14 cellular contexts compared by ENCODE assay signal in the genomic region with DNA sequence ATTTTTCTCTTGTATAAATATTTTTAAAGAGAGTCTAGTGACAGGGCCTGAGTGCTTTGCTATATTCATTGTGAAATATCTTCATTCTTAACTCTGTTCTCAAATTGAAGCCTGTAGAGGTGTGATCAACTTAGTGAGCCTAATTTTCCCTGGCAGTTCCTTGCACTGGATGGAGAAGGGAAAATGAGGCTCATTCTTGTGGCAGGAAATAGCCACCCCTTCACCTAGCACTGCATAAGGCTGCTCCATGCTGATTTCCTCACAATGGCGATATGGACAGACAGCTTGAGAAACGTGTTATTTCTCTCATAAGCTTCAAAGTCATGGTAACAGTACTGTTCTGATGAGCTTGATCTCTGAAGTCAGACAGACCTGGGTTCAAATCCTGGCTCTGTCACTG.
DNase-seq lines count a peak whose midpoint lies in the region; ATAC-seq, FAIRE-seq and TF ChIP-seq lines count a peak whose summit lies in the region.
"Had no signal": no experiment of that assay in that cellular context is flagged by ENCODE, and none has a peak within 500 bp of the region (broad histone marks: within the 10 kb centered on the region; RNA-seq: fewer than 3 reads in every experiment).

No MANE protein-coding gene starts in this region.

- no peak for DNase-seq in activated naive CD8-positive, alpha-beta T cell treated with anti-CD3 and anti-CD28 coated beads for 36 hours
- DNase-seq in GM23338 (ENCODE audit: low spot score) (no peak), keratinocyte (ENCODE audit: low read depth, low spot score) (no peak), nephron progenitor cell (no peak), midbrain (lab: John Stamatoyannopoulos, UW) (no peak)
- DNase-seq: Calu3; CD8-positive, alpha-beta T cell; DMS79 treated with DMSO at 0.1 percent for 48 hours; GF-D8; HCEC 1CT had no signal

- H3K4me2 ChIP-seq in GM23338 (no peak overlapping the region), keratinocyte (ENCODE audit: control insufficient read depth, extremely low read depth, insufficient read depth, low read depth, low read length) (no peak overlapping the region)
- H3K4me2 ChIP-seq: BLaER1 treated with 17β-estradiol and CSF1 and Interleukin-3, amounts not matched to agents 10 nM and 100 nM had no signal

- no peaks in the 10 kb centered on the region for H3K9me1 ChIP-seq in keratinocyte (ENCODE audit: control insufficient read depth, extremely low read depth, insufficient read depth, low read length)

- no peak overlapping the region for H3K27ac ChIP-seq in GM23338 (ENCODE audit: low read depth)
- H3K27ac ChIP-seq in keratinocyte (ENCODE audit: control insufficient read depth, insufficient read depth, low read length) = no peak overlapping the region
- H3K27ac ChIP-seq: BLaER1 treated with 17β-estradiol and CSF1 and Interleukin-3, amounts not matched to agents 10 nM and 100 nM had no signal

- TF ChIP-seq CTCF in GM23338 (conservative IDR thresholded peaks at IDR 0.05; ENCODE audit: low read depth in 2 of 2) (no peak), keratinocyte (optimal IDR thresholded peaks at IDR 0.05 in 1 of 3, IDR thresholded peaks at IDR 0.05 in 1 of 3, conservative IDR thresholded peaks at IDR 0.05 in 1 of 3; ENCODE audit: extremely low read depth in 1 of 3, insufficient read depth in 2 of 3, low read length in 3 of 3) (no peak), nephron progenitor cell (IDR thresholded peaks at IDR 0.05) (no peak)

- no peak for ATAC-seq in GM23338
- ATAC-seq: CD8-positive, alpha-beta T cell had no signal

- no peaks in the 10 kb centered on the region for H3K9me3 Mint-ChIP-seq in activated naive CD8-positive, alpha-beta T cell (ENCODE audit: low read depth)
- peaks cover 7% of the 10 kb centered on the region for H3K9me3 Mint-ChIP-seq in activated naive CD8-positive, alpha-beta T cell treated with anti-CD3 and anti-CD28 coated beads for 36 hours
- H3K9me3 Mint-ChIP-seq in GM23338 (peaks cover 4% of the 10 kb centered on the region), nephron progenitor cell (peaks cover 5% of the 10 kb centered on the region)
- H3K9me3 Mint-ChIP-seq: CD8-positive, alpha-beta T cell had no signal

- H4K20me1 ChIP-seq in GM23338 (replicated peaks; ENCODE audit: insufficient read depth) (no peaks in the 10 kb centered on the region), keratinocyte (ENCODE audit: control insufficient read depth, extremely low read depth, insufficient read depth, low read length) (no peaks in the 10 kb centered on the region)
- H4K20me1 ChIP-seq: BLaER1 treated with 17β-estradiol and CSF1 and Interleukin-3, amounts not matched to agents 10 nM and 100 nM had no signal

- H3K79me2 ChIP-seq in GM23338 (replicated peaks; ENCODE audit: insufficient read depth) (no peaks in the 10 kb centered on the region), keratinocyte (ENCODE audit: control insufficient read depth, insufficient read depth, low read length) (no peaks in the 10 kb centered on the region)

- no peaks in the 10 kb centered on the region for H3K27me3 Mint-ChIP-seq in activated naive CD8-positive, alpha-beta T cell
- H3K27me3 Mint-ChIP-seq in activated naive CD8-positive, alpha-beta T cell treated with anti-CD3 and anti-CD28 coated beads for 36 hours = no peaks in the 10 kb centered on the region
- peaks cover 4% of the 10 kb centered on the region for H3K27me3 Mint-ChIP-seq in GM23338 (ENCODE audit: insufficient read depth, low read depth, poor library complexity)
- no peaks in the 10 kb centered on the region for H3K27me3 Mint-ChIP-seq in nephron progenitor cell (ENCODE audit: low read depth, poor library complexity)
- H3K27me3 Mint-ChIP-seq: B cell had no signal

- peaks cover 35% of the 10 kb centered on the region for H3K4me1 Mint-ChIP-seq in activated naive CD8-positive, alpha-beta T cell (ENCODE audit: low read depth)
- H3K4me1 Mint-ChIP-seq in activated naive CD8-positive, alpha-beta T cell treated with anti-CD3 and anti-CD28 coated beads for 36 hours = peaks cover 39% of the 10 kb centered on the region
- H3K4me1 Mint-ChIP-seq in GM23338 (no peaks in the 10 kb centered on the region), nephron progenitor cell (no peaks in the 10 kb centered on the region)
- H3K4me1 Mint-ChIP-seq: B cell had no signal

- peak overlapping the region; percentile 69; the same call in 1 of the 2 replicates for H2AFZ ChIP-seq in GM23338
- H2AFZ ChIP-seq in keratinocyte (ENCODE audit: control insufficient read depth, low read length) = no peak overlapping the region

- H3K9me3 ChIP-seq in keratinocyte (ENCODE audit: control insufficient read depth, low read depth, low read length) = no peaks in the 10 kb centered on the region

- H3K36me3 ChIP-seq in GM23338 (ENCODE audit: insufficient read depth) (no peaks in the 10 kb centered on the region), keratinocyte (ENCODE audit: control insufficient read depth in 2 of 2, extremely low read depth in 1 of 2, insufficient read depth in 2 of 2, low read length in 2 of 2) (no peaks in the 10 kb centered on the region)
- H3K36me3 ChIP-seq: BLaER1 treated with 17β-estradiol and CSF1 and Interleukin-3, amounts not matched to agents 10 nM and 100 nM had no signal

- peaks cover 7% of the 10 kb centered on the region for H3K36me3 Mint-ChIP-seq in activated naive CD8-positive, alpha-beta T cell
- H3K36me3 Mint-ChIP-seq in activated naive CD8-positive, alpha-beta T cell treated with anti-CD3 and anti-CD28 coated beads for 36 hours = peaks cover 37% of the 10 kb centered on the region
- H3K36me3 Mint-ChIP-seq in GM23338 (ENCODE audit: low read depth) (peaks cover 3% of the 10 kb centered on the region; the same call in 2 of the 3 replicates), nephron progenitor cell (ENCODE audit: low read depth) (no peaks in the 10 kb centered on the region)
- H3K36me3 Mint-ChIP-seq: CD8-positive, alpha-beta T cell had no signal

- H3K4me3 Mint-ChIP-seq in activated naive CD8-positive, alpha-beta T cell = no peak overlapping the region
- no peak overlapping the region for H3K4me3 Mint-ChIP-seq in activated naive CD8-positive, alpha-beta T cell treated with anti-CD3 and anti-CD28 coated beads for 36 hours
- H3K4me3 Mint-ChIP-seq in GM23338 (no peak overlapping the region), nephron progenitor cell (no peak overlapping the region)
- H3K4me3 Mint-ChIP-seq: B cell; CD8-positive, alpha-beta T cell had no signal

- H3K9me2 ChIP-seq in GM23338 (ENCODE audit: insufficient read depth) = peaks cover 7% of the 10 kb centered on the region; the same call in 1 of the 2 replicates

- peak; percentile 29 for FAIRE-seq in keratinocyte (lab: Jason Lieb, UNC)
- FAIRE-seq: H54 had no signal

- H3K4me3 ChIP-seq in GM23338 = no peak overlapping the region
- H3K4me3 ChIP-seq in keratinocyte (ENCODE audit: control insufficient read depth in 2 of 3, extremely low read depth in 1 of 3, insufficient read depth in 2 of 3, low read depth in 1 of 3, low read length in 3 of 3) = no peak overlapping the region
- H3K4me3 ChIP-seq: BLaER1 treated with 17β-estradiol and CSF1 and Interleukin-3, amounts not matched to agents 10 nM and 100 nM had no signal

- H3F3A ChIP-seq in GM23338 (replicated peaks; ENCODE audit: low read depth) = no peaks in the 10 kb centered on the region

- dilution Hi-C loops in keratinocyte (cut with MboI; ENCODE audit: extremely low pct_ligation_motif_present, low sequenced_read_pairs) = no loop called here

- H3K27me3 ChIP-seq in GM23338 (ENCODE audit: insufficient read depth) (no peaks in the 10 kb centered on the region), keratinocyte (ENCODE audit: control insufficient read depth, extremely low read depth, insufficient read depth, low read length) (peaks cover 5% of the 10 kb centered on the region)
- H3K27me3 ChIP-seq: BLaER1 treated with 17β-estradiol and CSF1 and Interleukin-3, amounts not matched to agents 10 nM and 100 nM had no signal

- H3K4me1 ChIP-seq in GM23338 (ENCODE audit: insufficient read depth) (no peaks in the 10 kb centered on the region), keratinocyte (ENCODE audit: control insufficient read depth, extremely low read depth, insufficient read depth, low read length) (no peaks in the 10 kb centered on the region)
- H3K4me1 ChIP-seq: BLaER1 treated with 17β-estradiol and CSF1 and Interleukin-3, amounts not matched to agents 10 nM and 100 nM had no signal

- H3K27ac Mint-ChIP-seq in activated naive CD8-positive, alpha-beta T cell = peak overlapping the region; percentile 47
- H3K27ac Mint-ChIP-seq in activated naive CD8-positive, alpha-beta T cell treated with anti-CD3 and anti-CD28 coated beads for 36 hours = no peak overlapping the region
- H3K27ac Mint-ChIP-seq in GM23338 (no peak overlapping the region), nephron progenitor cell (no peak overlapping the region)
- H3K27ac Mint-ChIP-seq: B cell; CD8-positive, alpha-beta T cell had no signal

- H3K9ac ChIP-seq in keratinocyte (ENCODE audit: control insufficient read depth, extremely low read depth, insufficient read depth, low read length) = no peak overlapping the region
- H3K9ac ChIP-seq: BLaER1 treated with 17β-estradiol and CSF1 and Interleukin-3, amounts not matched to agents 10 nM and 100 nM had no signal

TF ChIP-seq in GM23338, 12 proteins besides CTCF, POLR2A, EP300 and RAD21 (continues in another document):
- TF ChIP-seq JUNB (IDR thresholded peaks at IDR 0.05; ENCODE audit: unreplicated experiment) = no peak
- TF ChIP-seq NANOG (IDR thresholded peaks at IDR 0.05; ENCODE audit: borderline replicate concordance) = no peak
- TF ChIP-seq ZNF331 (CRISPR knock-in tag; IDR thresholded peaks at IDR 0.05; ENCODE audit: low read depth) = no peak
- TF ChIP-seq EZH2phosphoT487 (IDR thresholded peaks at IDR 0.05; ENCODE audit: unreplicated experiment) = no peak
- TF ChIP-seq, protein P1, sequence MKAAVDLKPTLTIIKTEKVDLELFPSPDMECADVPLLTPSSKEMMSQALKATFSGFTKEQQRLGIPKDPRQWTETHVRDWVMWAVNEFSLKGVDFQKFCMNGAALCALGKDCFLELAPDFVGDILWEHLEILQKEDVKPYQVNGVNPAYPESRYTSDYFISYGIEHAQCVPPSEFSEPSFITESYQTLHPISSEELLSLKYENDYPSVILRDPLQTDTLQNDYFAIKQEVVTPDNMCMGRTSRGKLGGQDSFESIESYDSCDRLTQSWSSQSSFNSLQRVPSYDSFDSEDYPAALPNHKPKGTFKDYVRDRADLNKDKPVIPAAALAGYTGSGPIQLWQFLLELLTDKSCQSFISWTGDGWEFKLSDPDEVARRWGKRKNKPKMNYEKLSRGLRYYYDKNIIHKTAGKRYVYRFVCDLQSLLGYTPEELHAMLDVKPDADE (IDR thresholded peaks at IDR 0.05) = no peak
- TF ChIP-seq EZH2 (IDR thresholded peaks at IDR 0.05; ENCODE audit: low read depth, unreplicated experiment) = no peak
- no peak for TF ChIP-seq CREB1 (CRISPR knock-in tag; IDR thresholded peaks at IDR 0.05; ENCODE audit: low read depth)
- TF ChIP-seq STAT1 (IDR thresholded peaks at IDR 0.05; ENCODE audit: unreplicated experiment) = no peak
